In the genomic region with DNA sequence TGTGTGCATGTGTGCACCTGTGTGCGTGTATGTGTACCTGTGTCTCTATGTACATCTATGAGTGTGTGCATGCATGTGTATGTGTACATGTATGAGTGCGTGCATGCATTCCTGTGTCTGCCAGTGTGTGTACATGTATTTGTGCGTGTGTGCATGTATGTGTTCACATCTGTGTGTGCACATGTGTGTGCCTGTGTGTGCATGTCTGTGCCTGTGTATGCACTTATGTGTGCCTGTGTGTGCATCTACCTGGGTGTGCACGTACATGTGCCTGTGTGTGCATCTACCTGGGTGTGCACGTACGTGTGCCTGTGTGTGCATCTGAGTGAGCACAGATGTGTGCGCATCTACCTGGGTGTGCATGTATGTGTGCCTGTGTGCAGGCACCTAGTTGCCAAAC, we compare ENCODE assay signal across 19 cellular contexts.
DNase-seq lines count a peak whose midpoint lies in the region; ATAC-seq, FAIRE-seq and TF ChIP-seq lines count a peak whose summit lies in the region.
"Had no signal": no experiment of that assay in that cellular context is flagged by ENCODE, and none has a peak within 500 bp of the region (broad histone marks: within the 10 kb centered on the region; RNA-seq: fewer than 3 reads in every experiment).

No MANE protein-coding gene starts in this region.

- no peak overlapping the region for H4K91ac ChIP-seq in H1 (replicated peaks; ENCODE audit: insufficient read length, low read length)
- H4K91ac ChIP-seq in trophoblast cell (ENCODE audit: low read depth, low read length) = no peak overlapping the region

- H2AFZ ChIP-seq in H1 (ENCODE audit: low read length) = no peak overlapping the region
- no peak overlapping the region for H2AFZ ChIP-seq in trophoblast cell (ENCODE audit: insufficient read depth, low read length, poor library complexity)
- H2AFZ ChIP-seq: GM23248 had no signal

- no peak for TF ChIP-seq RAD21 in H1 (IDR thresholded peaks at IDR 0.05 in 1 of 2, conservative IDR thresholded peaks at IDR 0.05 in 1 of 2; ENCODE audit: low read depth in 2 of 2, low read length in 2 of 2)

- H3K79me2 ChIP-seq in H1 (ENCODE audit: control insufficient read depth in 1 of 2, insufficient read depth in 2 of 2, low read length in 2 of 2) = no peaks in the 10 kb centered on the region
- no peaks in the 10 kb centered on the region for H3K79me2 ChIP-seq in trophoblast cell (ENCODE audit: control insufficient read depth, insufficient read depth, low read length, poor library complexity)

- H3K14ac ChIP-seq in H1 (ENCODE audit: insufficient read length) (no peak overlapping the region), trophoblast cell (ENCODE audit: low read length) (no peak overlapping the region)

- no peak overlapping the region for H3K56ac ChIP-seq in H1 (replicated peaks; ENCODE audit: insufficient read length, low read depth, low read length)

- peak overlapping the region; percentile 60; the same call in 1 of the 2 replicates for H2BK12ac ChIP-seq in H1 (ENCODE audit: low read depth, low read length)
- no peak overlapping the region for H2BK12ac ChIP-seq in trophoblast cell (ENCODE audit: low read length)

- no peak overlapping the region for H3K9ac ChIP-seq in H1 (replicated peaks in 1 of 4; ENCODE audit: extremely low read depth in 1 of 4, low read depth in 3 of 4, low read length in 3 of 4)
- H3K9ac ChIP-seq in trophoblast cell (ENCODE audit: low read length) = no peak overlapping the region
- H3K9ac ChIP-seq: BLaER1 treated with 17β-estradiol and CSF1 and Interleukin-3, amounts not matched to agents 10 nM and 100 nM; GM23248 had no signal

- H3K4me1 ChIP-seq in H1 (replicated peaks in 1 of 4; ENCODE audit: control insufficient read depth in 3 of 4, insufficient read depth in 4 of 4, low read length in 3 of 4) (peaks cover 0 to 3% (median 0%) of the 10 kb centered on the region in 4 experiments; a peak in 3 of 7 replicates), trophoblast cell (ENCODE audit: control insufficient read depth in 1 of 2, insufficient read depth in 2 of 2, low read length in 2 of 2) (peaks cover 3 to 4% of the 10 kb centered on the region in 2 experiments), testis (peaks cover 6% of the 10 kb centered on the region)
- H3K4me1 ChIP-seq: HAP-1 had no signal

- H3K36me3 ChIP-seq in H1 (ENCODE audit: control insufficient read depth in 2 of 4, insufficient read depth in 4 of 4, low read length in 3 of 4) (no peaks in the 10 kb centered on the region), trophoblast cell (ENCODE audit: control insufficient read depth in 1 of 2, insufficient read depth in 2 of 2, low read length in 2 of 2) (peaks cover 0 to 10% of the 10 kb centered on the region in 2 experiments), testis (ENCODE audit: low read depth, missing control alignments) (no peaks in the 10 kb centered on the region)
- H3K36me3 ChIP-seq: HAP-1 had no signal

- intact Hi-C loops in testis (cut with DNase I; ENCODE audit: low total_unique reads) = loop anchor here (5.0 kb wide), 1 partner anchor 269 kb away; no protein-coding TSS in a partner anchor

- H2AK5ac ChIP-seq in H1 (ENCODE audit: low read depth, low read length) (peak overlapping the region; percentile 77), trophoblast cell (ENCODE audit: low read length) (no peak overlapping the region)

- H2BK20ac ChIP-seq in H1 (ENCODE audit: low read length) = no peak overlapping the region

- peaks cover 10% of the 10 kb centered on the region for H3K9me3 Mint-ChIP-seq in activated naive CD8-positive, alpha-beta T cell treated with anti-CD3 and anti-CD28 coated beads, Interleukin-2, amount 10 ng/mL, durations not matched to agents 7 days and 5 days
- H3K9me3 Mint-ChIP-seq in activated naive CD8-positive, alpha-beta T cell treated with anti-CD3 and anti-CD28 coated beads, Interleukin-2, amount 50 U/mL, for 24 hours = peaks cover 10% of the 10 kb centered on the region

- no peak overlapping the region for H3K27ac ChIP-seq in H1 (ENCODE audit: low read depth, low read length)
- H3K27ac ChIP-seq in trophoblast cell (ENCODE audit: low read depth, low read length) = no peak overlapping the region
- no peak overlapping the region for H3K27ac ChIP-seq in testis
- H3K27ac ChIP-seq: BLaER1 treated with 17β-estradiol and CSF1 and Interleukin-3, amounts not matched to agents 10 nM and 100 nM; GM23248 had no signal

- no peak for TF ChIP-seq POLR2A in H1 (IDR thresholded peaks at IDR 0.05; ENCODE audit: control extremely low read depth in 1 of 2, low read depth in 2 of 2, low read length in 2 of 2)
- no peak for TF ChIP-seq POLR2A in testis (IDR thresholded peaks at IDR 0.05)

- POLR2A ChIA-PET in activated naive CD8-positive, alpha-beta T cell treated with anti-CD3 and anti-CD28 coated beads, Interleukin-2, amount 10 ng/mL, durations not matched to agents 7 days and 5 days (lab: Charles Lee) = no interaction called here
- POLR2A ChIA-PET in H1 (lab: Charles Lee; ENCODE audit: partially characterized antibody) = no interaction called here

- no peak overlapping the region for H3K4me3 Mint-ChIP-seq in activated naive CD8-positive, alpha-beta T cell treated with anti-CD3 and anti-CD28 coated beads, Interleukin-2, amount 10 ng/mL, durations not matched to agents 7 days and 5 days
- no peak overlapping the region for H3K4me3 Mint-ChIP-seq in activated naive CD8-positive, alpha-beta T cell treated with anti-CD3 and anti-CD28 coated beads, Interleukin-2, amount 50 U/mL, for 24 hours

- H4K20me1 ChIP-seq in H1 (replicated peaks in 1 of 2; ENCODE audit: control insufficient read depth in 1 of 2, insufficient read depth in 2 of 2, low read length in 2 of 2) = peaks cover 0 to 2% of the 10 kb centered on the region in 2 experiments

- no peak overlapping the region for H4K12ac ChIP-seq in trophoblast cell (ENCODE audit: low read depth, low read length)

- DNase-seq in activated naive CD8-positive, alpha-beta T cell treated with anti-CD3 and anti-CD28 coated beads, Interleukin-2, amount 10 ng/mL, durations not matched to agents 7 days and 5 days = peak; percentile 6
- DNase-seq in activated naive CD8-positive, alpha-beta T cell treated with anti-CD3 and anti-CD28 coated beads, Interleukin-2, amount 50 U/mL, for 24 hours = no peak
- DNase-seq in H1 (ENCODE audit: low read depth in 1 of 2, low spot score in 2 of 2) (no peak), trophoblast cell (no peak), testis (no peak), AG08396 (ENCODE audit: low spot score) (no peak)
- DNase-seq: CD4-positive, alpha-beta memory T cell; GM23248; MG63; NCI-H1417 treated with DMSO at 0.1 percent for 48 hours; NCI-H187; NCI-H446 treated with DMSO at 0.1 percent for 48 hours; NCI-H526 treated with DMSO at 0.1 percent for 48 hours; OCI-M1 had no signal

- H3K4me2 ChIP-seq in H1 (ENCODE audit: insufficient read depth in 1 of 2, low read depth in 2 of 2, low read length in 2 of 2) = no peak overlapping the region
- no peak overlapping the region for H3K4me2 ChIP-seq in trophoblast cell (ENCODE audit: low read length)
- H3K4me2 ChIP-seq: BLaER1 treated with 17β-estradiol and CSF1 and Interleukin-3, amounts not matched to agents 10 nM and 100 nM had no signal

- ATAC-seq in activated naive CD8-positive, alpha-beta T cell treated with anti-CD3 and anti-CD28 coated beads, Interleukin-2, amount 10 ng/mL, durations not matched to agents 7 days and 5 days (ENCODE audit: low read depth) = no peak
- ATAC-seq in activated naive CD8-positive, alpha-beta T cell treated with anti-CD3 and anti-CD28 coated beads, Interleukin-2, amount 50 U/mL, for 24 hours = no peak
- ATAC-seq in GM21447 (IDR thresholded peaks at IDR 0.05; ENCODE audit: unreplicated experiment) = no peak
- ATAC-seq: Right ventricle myocardium inferior had no signal

- no peak overlapping the region for H2BK15ac ChIP-seq in H1 (ENCODE audit: low read length)

- H3K9me3 ChIP-seq in H1 (ENCODE audit: insufficient read depth in 2 of 2, low read depth in 1 of 2, low read length in 1 of 2) = peaks cover 5 to 8% of the 10 kb centered on the region in 2 experiments; a peak in 3 of 4 replicates
- peaks cover 6% of the 10 kb centered on the region for H3K9me3 ChIP-seq in trophoblast cell (ENCODE audit: insufficient read depth, low read depth, low read length)
- no peaks in the 10 kb centered on the region for H3K9me3 ChIP-seq in testis

- no peaks in the 10 kb centered on the region for H3K27me3 Mint-ChIP-seq in activated naive CD8-positive, alpha-beta T cell treated with anti-CD3 and anti-CD28 coated beads, Interleukin-2, amount 10 ng/mL, durations not matched to agents 7 days and 5 days
- H3K27me3 Mint-ChIP-seq in activated naive CD8-positive, alpha-beta T cell treated with anti-CD3 and anti-CD28 coated beads, Interleukin-2, amount 50 U/mL, for 24 hours = peaks cover 5% of the 10 kb centered on the region

- H3K23me2 ChIP-seq in H1 (ENCODE audit: low read depth, low read length) = no peaks in the 10 kb centered on the region

- CTCF ChIA-PET in H1 (lab: Charles Lee; ENCODE audit: partially characterized antibody) = interaction anchor here (0.6 to 1.6 kb wide), 5 partner anchors 12 to 447 kb away, joined by 3 read pairs; no protein-coding TSS in a partner anchor

- H3K23ac ChIP-seq in H1 (ENCODE audit: insufficient read length) (no peak overlapping the region), trophoblast cell (ENCODE audit: low read length) (peak overlapping the region; percentile 15)

- H3K27ac Mint-ChIP-seq in activated naive CD8-positive, alpha-beta T cell treated with anti-CD3 and anti-CD28 coated beads, Interleukin-2, amount 10 ng/mL, durations not matched to agents 7 days and 5 days = no peak overlapping the region
- no peak overlapping the region for H3K27ac Mint-ChIP-seq in activated naive CD8-positive, alpha-beta T cell treated with anti-CD3 and anti-CD28 coated beads, Interleukin-2, amount 50 U/mL, for 24 hours

- peaks cover 10% of the 10 kb centered on the region for H3K36me3 Mint-ChIP-seq in activated naive CD8-positive, alpha-beta T cell treated with anti-CD3 and anti-CD28 coated beads, Interleukin-2, amount 10 ng/mL, durations not matched to agents 7 days and 5 days
- peaks cover 11% of the 10 kb centered on the region for H3K36me3 Mint-ChIP-seq in activated naive CD8-positive, alpha-beta T cell treated with anti-CD3 and anti-CD28 coated beads, Interleukin-2, amount 50 U/mL, for 24 hours (ENCODE audit: low read depth)

- no peak overlapping the region; the same call in 1 of the 2 replicates for H4K8ac ChIP-seq in H1 (ENCODE audit: extremely low read depth, insufficient read depth, low read length)
- H4K8ac ChIP-seq in trophoblast cell (ENCODE audit: low read depth, low read length) = no peak overlapping the region

- TF ChIP-seq CTCF in H1 (IDR thresholded peaks at IDR 0.05; ENCODE audit: control extremely low read depth in 1 of 3, insufficient read depth in 1 of 3, low read depth in 1 of 3, low read length in 3 of 3) = no peak
- no peak for TF ChIP-seq CTCF in testis (IDR thresholded peaks at IDR 0.05)

- H3K27me3 ChIP-seq in H1 (replicated peaks in 1 of 4; ENCODE audit: control insufficient read depth in 3 of 4, extremely low read depth in 1 of 4, insufficient read depth in 3 of 4, low read length in 3 of 4) (peaks cover 0 to 4% (median 0%) of the 10 kb centered on the region in 4 experiments; a peak in 2 of 7 replicates), trophoblast cell (ENCODE audit: insufficient read depth, low read length) (no peaks in the 10 kb centered on the region), testis (no peaks in the 10 kb centered on the region)
- H3K27me3 ChIP-seq: MG63 had no signal

- H3K4me3 ChIP-seq in H1 (ENCODE audit: extremely low read depth in 1 of 4, insufficient read depth in 2 of 4, low read depth in 3 of 4, low read length in 4 of 4) (no peak overlapping the region), trophoblast cell (ENCODE audit: low read depth, low read length) (peak overlapping the region; percentile 50), testis (no peak overlapping the region)
- H3K4me3 ChIP-seq: BLaER1 treated with 17β-estradiol and CSF1 and Interleukin-3, amounts not matched to agents 10 nM and 100 nM; GM23248; HAP-1; MG63 had no signal

- H3K4ac ChIP-seq in H1 (replicated peaks; ENCODE audit: insufficient read length, low read depth, low read length) (no peak overlapping the region), trophoblast cell (ENCODE audit: low read depth, low read length) (no peak overlapping the region)

- H3K18ac ChIP-seq in H1 (ENCODE audit: extremely low read depth, low read length) (no peak overlapping the region), trophoblast cell (ENCODE audit: low read length) (no peak overlapping the region)

- no peaks in the 10 kb centered on the region for H3K4me1 Mint-ChIP-seq in activated naive CD8-positive, alpha-beta T cell treated with anti-CD3 and anti-CD28 coated beads, Interleukin-2, amount 10 ng/mL, durations not matched to agents 7 days and 5 days
- no peaks in the 10 kb centered on the region for H3K4me1 Mint-ChIP-seq in activated naive CD8-positive, alpha-beta T cell treated with anti-CD3 and anti-CD28 coated beads, Interleukin-2, amount 50 U/mL, for 24 hours

- 0 out of 2 replicates have a peak overlapping the region, but pooled peaks have one; percentile 71 for H2BK5ac ChIP-seq in H1 (ENCODE audit: low read depth, low read length)
- H2BK5ac ChIP-seq in trophoblast cell (ENCODE audit: low read depth, low read length, poor library complexity) = no peak overlapping the region

- WGBS in H1 (ENCODE audit: extremely low coverage in 1 of 2, insufficient coverage in 1 of 2, insufficient read length in 1 of 2, insufficient replicate concordance in 2 of 2, low coverage in 1 of 2, low lambda C conversion rate in 2 of 2, missing lambda C conversion rate in 1 of 2), 2 experiments = 92% methylated on average over 7 of the region's 7 CpGs; no CpG with 5 or more reads in 1 of the 2 experiments
- WGBS in trophoblast cell (ENCODE audit: extremely low coverage, insufficient coverage, insufficient read length) = no CpG with 5 or more reads among the region's 7 CpGs
- 91 to 99% methylated on average over 7 of the region's 7 CpGs for WGBS in testis, 2 donors

- FAIRE-seq in H1 (lab: Jason Lieb, UNC) = no peak
- FAIRE-seq: GM12891 had no signal

- TF ChIP-seq EP300 in H1 (IDR thresholded peaks at IDR 0.05; ENCODE audit: borderline replicate concordance in 1 of 2, low read depth in 2 of 2, low read length in 2 of 2) = no peak

- H4K5ac ChIP-seq in H1 (ENCODE audit: insufficient read length, low read depth, low read length) = no peak overlapping the region

- H3K79me1 ChIP-seq in H1 (ENCODE audit: low read depth, low read length) (no peaks in the 10 kb centered on the region), trophoblast cell (ENCODE audit: low read length) (peaks cover 2% of the 10 kb centered on the region)

- no peak overlapping the region for H2BK120ac ChIP-seq in H1 (replicated peaks; ENCODE audit: low read depth, low read length)
- no peak overlapping the region for H2BK120ac ChIP-seq in trophoblast cell (ENCODE audit: insufficient read depth, low read length, poor library complexity)
